In genomic region chr9:111980398-111980797, GRCh38 we compare ENCODE assay signal across 1 cellular context.
A peak's percentile ranks its signal among the peaks of the same experiment; 100 is the strongest.
TF ChIP-seq lines count a peak whose summit lies in the region.

No MANE protein-coding gene starts in this region.

TF ChIP-seq in K562, 482 proteins besides CTCF, POLR2A, EP300 and RAD21 (continued from another document and continues in another):
- TF ChIP-seq RERE (CRISPR knock-in tag; IDR thresholded peaks at IDR 0.05; ENCODE audit: borderline replicate concordance) (0 out of 2 replicates have a peak, but pooled peaks have one; percentile 32), ELF2 (CRISPR knock-in tag; IDR thresholded peaks at IDR 0.05) (no peak), ZNF324 (CRISPR knock-in tag; IDR thresholded peaks at IDR 0.05) (no peak), ZFX (CRISPR knock-in tag; IDR thresholded peaks at IDR 0.05) (peak; percentile 41), ZNF655 (CRISPR knock-in tag; IDR thresholded peaks at IDR 0.05) (no peak), ARNT (IDR thresholded peaks at IDR 0.05) (peak in 1 of 2 experiments; percentile 45; a peak in 1 of 4 replicates), HEY1 (CRISPR knock-in tag; IDR thresholded peaks at IDR 0.05; ENCODE audit: borderline replicate concordance) (no peak), SMARCB1 (IDR thresholded peaks at IDR 0.05; ENCODE audit: insufficient read length, low read depth) (no peak), SMAD3 (CRISPR knock-in tag; conservative IDR thresholded peaks at IDR 0.05) (no peak), ZKSCAN1 (IDR thresholded peaks at IDR 0.05; ENCODE audit: low read depth, low read length) (no peak), KDM1A (IDR thresholded peaks at IDR 0.05) (peak; percentile 94 to 96), MLX (CRISPR knock-in tag; conservative IDR thresholded peaks at IDR 0.05) (no peak), ARID1B (IDR thresholded peaks at IDR 0.05) (peak; percentile 90), CREM (IDR thresholded peaks at IDR 0.05; ENCODE audit: low read depth) (peak; percentile 13; the same call in 1 of the 2 replicates), VEZF1 (CRISPR knock-in tag; IDR thresholded peaks at IDR 0.05) (no peak; the same call in 1 of the 2 replicates), CCNT2 (IDR thresholded peaks at IDR 0.05; ENCODE audit: borderline replicate concordance, extremely low read depth, insufficient read length, low read depth, low read length) (peak; percentile 42), ZBTB8A (IDR thresholded peaks at IDR 0.05; ENCODE audit: partially characterized antibody) (no peak), KAT7 (CRISPR knock-in tag; IDR thresholded peaks at IDR 0.05; ENCODE audit: borderline replicate concordance) (no peak), MECOM (CRISPR knock-in tag; IDR thresholded peaks at IDR 0.05) (peak; percentile 49; the same call in 1 of the 2 replicates), STAT5A (IDR thresholded peaks at IDR 0.05; ENCODE audit: borderline replicate concordance, low read length) (peak; percentile 61; the same call in 1 of the 2 replicates), TEAD4 (IDR thresholded peaks at IDR 0.05; ENCODE audit: low read length) (peak; percentile 91), TEAD4 (CRISPR knock-in tag; IDR thresholded peaks at IDR 0.05; ENCODE audit: borderline replicate concordance) (no peak), CSDE1 (IDR thresholded peaks at IDR 0.05) (no peak), PKNOX1 (IDR thresholded peaks at IDR 0.05) (peak; percentile 53; the same call in 1 of the 2 replicates), SMARCA4 (IDR thresholded peaks at IDR 0.05) (peak; percentile 81; the same call in 1 of the 2 replicates), HDAC2 (IDR thresholded peaks at IDR 0.05) (peak; percentile 89), JUN (IDR thresholded peaks at IDR 0.05; ENCODE audit: borderline replicate concordance, low read depth, low read length) (no peak), JUN (CRISPR knock-in tag; IDR thresholded peaks at IDR 0.05; ENCODE audit: borderline replicate concordance) (no peak), REST (CRISPR knock-in tag; IDR thresholded peaks at IDR 0.05; ENCODE audit: low read depth) (no peak), ZNF3 (CRISPR knock-in tag; IDR thresholded peaks at IDR 0.05) (no peak), KLF6 (CRISPR knock-in tag; IDR thresholded peaks at IDR 0.05; ENCODE audit: borderline replicate concordance) (no peak), KLF16 (IDR thresholded peaks at IDR 0.05) (peak; percentile 85), XRCC5 (IDR thresholded peaks at IDR 0.05; ENCODE audit: low read depth, low read length) (0 out of 2 replicates have a peak, but pooled peaks have one; percentile 19), RCOR1 (IDR thresholded peaks at IDR 0.05; ENCODE audit: borderline replicate concordance in 1 of 2, low read depth in 2 of 2, low read length in 2 of 2) (peak; percentile 43 to 97; a peak in 3 of 4 replicates), CTBP1 (IDR thresholded peaks at IDR 0.05; ENCODE audit: borderline replicate concordance) (peak; percentile 95), ERF (CRISPR knock-in tag; IDR thresholded peaks at IDR 0.05) (no peak), TRIM24 (IDR thresholded peaks at IDR 0.05) (peak; percentile 59 to 75; a peak in 3 of 4 replicates), ZNF764 (CRISPR knock-in tag; IDR thresholded peaks at IDR 0.05; ENCODE audit: low read depth) (no peak), BRD9 (IDR thresholded peaks at IDR 0.05; ENCODE audit: low read depth, partially characterized antibody) (no peak), ZMIZ1 (IDR thresholded peaks at IDR 0.05; ENCODE audit: low read depth in 2 of 2, low read length in 2 of 2) (peak in 1 of 2 experiments; percentile 46; a peak in 1 of 4 replicates), MTA2 (IDR thresholded peaks at IDR 0.05; ENCODE audit: low read depth) (peak; percentile 85), PML (IDR thresholded peaks at IDR 0.05; ENCODE audit: low read length) (peak; percentile 71; the same call in 1 of the 2 replicates), JUND (IDR thresholded peaks at IDR 0.05; ENCODE audit: borderline replicate concordance, low read depth, low read length) (peak; percentile 9; the same call in 1 of the 2 replicates), JUND (tag; IDR thresholded peaks at IDR 0.05; ENCODE audit: borderline replicate concordance, low read depth, low read length) (no peak), TAL1 (IDR thresholded peaks at IDR 0.05) (peak; percentile 86), PHB2 (IDR thresholded peaks at IDR 0.05; ENCODE audit: low read depth) (peak; percentile 29; the same call in 1 of the 2 replicates), NFIC (IDR thresholded peaks at IDR 0.05) (peak; percentile 68), NR2C2 (CRISPR knock-in tag; IDR thresholded peaks at IDR 0.05) (no peak), NR2C2 (tag; IDR thresholded peaks at IDR 0.05) (peak; percentile 78), ATF1 (CRISPR knock-in tag; IDR thresholded peaks at IDR 0.05) (no peak), ATF1 (tag; IDR thresholded peaks at IDR 0.05) (no peak), SIN3B (IDR thresholded peaks at IDR 0.05; ENCODE audit: low read depth) (no peak), SMAD4 (CRISPR knock-in tag; conservative IDR thresholded peaks at IDR 0.05) (peak; percentile 63), ZNF239 (CRISPR knock-in tag; IDR thresholded peaks at IDR 0.05) (no peak), NRF1 (conservative IDR thresholded peaks at IDR 0.05 in 1 of 2, IDR thresholded peaks at IDR 0.05 in 1 of 2) (0 out of 4 replicates have a peak, but pooled peaks of 1 of the 2 experiments have one; percentile 6), DPF2 (IDR thresholded peaks at IDR 0.05) (peak; percentile 82)
